ENCODE assay signal across 8 cellular contexts in genomic region chr19:44746946-44747738, GRCh38. TPM values are rescaled to one million over a fixed set of nuclear protein-coding genes. Genes with fewer than 3 reads are reported as not detected.
DNase-seq lines count a peak whose midpoint lies in the region; ATAC-seq and TF ChIP-seq lines count a peak whose summit lies in the region.

No MANE protein-coding gene starts in this region.

- DNase-seq in DMS79 (lab: John Stamatoyannopoulos, UW), result peak; percentile 6
- DNase-seq in GOT3 (lab: John Stamatoyannopoulos, UW), result peak; percentile 83
- DNase-seq in NCI-H2171 treated with DMSO at 0.1 percent for 48 hours (lab: John Stamatoyannopoulos, UW), result peak; percentile 49
- DNase-seq in activated CD4-positive, alpha-beta T cell treated with anti-CD3 and anti-CD28 coated beads, Interleukin-2, amount 50 U/mL, for 4 hours, result peak; percentile 92 to 94
- DNase-seq in right lobe of liver, result peak; percentile 96 to 99 (median 98)
- peak; percentile 95 to 96 for DNase-seq in stimulated activated CD4-positive, alpha-beta T cell treated with anti-CD3 and anti-CD28 coated beads, Interleukin-4, amount 100 ng/mL, for 4 hours

- H3K4me3 Mint-ChIP-seq in dendritic cell treated with granulocyte-macrophage colony-stimulating factor and Interleukin-4, amounts not matched to agents 40 ng/mL and 50 ng/mL, for 4 days, result peak overlapping the region; percentile 79

- H3K36me3 Mint-ChIP-seq in dendritic cell treated with granulocyte-macrophage colony-stimulating factor and Interleukin-4, amounts not matched to agents 40 ng/mL and 50 ng/mL, for 4 days (ENCODE audit: low read depth), result peaks cover 42% of the 10 kb centered on the region

- H3K27me3 ChIP-seq in right lobe of liver, result no peaks in the 10 kb centered on the region

- peak; percentile 65 for TF ChIP-seq POLR2A in right lobe of liver (IDR thresholded peaks at IDR 0.05)

- TF ChIP-seq CTCF in right lobe of liver (IDR thresholded peaks at IDR 0.05), result no peak

- peak; percentile 81 to 93 (median 84) for ATAC-seq in right lobe of liver
- ATAC-seq in GM18873 (IDR thresholded peaks at IDR 0.05; ENCODE audit: low FRiP score, unreplicated experiment), result no peak

- peaks cover 0 to 9% (median 3%) of the 10 kb centered on the region in 4 donors for H3K36me3 ChIP-seq in right lobe of liver

- peaks cover 69% of the 10 kb centered on the region for H3K4me1 Mint-ChIP-seq in dendritic cell treated with granulocyte-macrophage colony-stimulating factor and Interleukin-4, amounts not matched to agents 40 ng/mL and 50 ng/mL, for 4 days (ENCODE audit: low read depth)

- H3K27ac Mint-ChIP-seq in dendritic cell treated with granulocyte-macrophage colony-stimulating factor and Interleukin-4, amounts not matched to agents 40 ng/mL and 50 ng/mL, for 4 days, result peak overlapping the region; percentile 93

- no peaks in the 10 kb centered on the region for H3K27me3 Mint-ChIP-seq in dendritic cell treated with granulocyte-macrophage colony-stimulating factor and Interleukin-4, amounts not matched to agents 40 ng/mL and 50 ng/mL, for 4 days

- no peaks in the 10 kb centered on the region for H3K9me3 Mint-ChIP-seq in dendritic cell treated with granulocyte-macrophage colony-stimulating factor and Interleukin-4, amounts not matched to agents 40 ng/mL and 50 ng/mL, for 4 days

- H3K27ac ChIP-seq in right lobe of liver, result peak overlapping the region; percentile 68 to 98 (median 97)

- intact Hi-C loops in dendritic cell treated with granulocyte-macrophage colony-stimulating factor and Interleukin-4, amounts not matched to agents 40 ng/mL and 50 ng/mL, for 4 days (cut with micrococcal nuclease), result no loop called here
- intact Hi-C loops in right lobe of liver (cut with DNase I), result no loop called here

- no peaks in the 10 kb centered on the region for H3K9me3 ChIP-seq in right lobe of liver

- WGBS in right lobe of liver (ENCODE audit: insufficient coverage, low coverage, low lambda C conversion rate, missing lambda C conversion rate), result 4% methylated on average over 18 of the region's 34 CpGs

- peaks cover 2 to 74% (median 30%) of the 10 kb centered on the region in 4 donors for H3K4me1 ChIP-seq in right lobe of liver

- H3K4me3 ChIP-seq in right lobe of liver, result peak overlapping the region; percentile 72 to 87 (median 84)

RNA-seq across cellular contexts. Expression of gene BCL3, which starts 1.4 kb away (rescaled TPM):
- total RNA-seq in right lobe of liver, result 10 to 100 TPM; 24.1 to 95.6 (median 31.3) TPM

RNA-seq across cellular contexts. Expression of gene CBLC, which starts 30.5 kb away (rescaled TPM):
- 10 to 100 TPM in 5 of 6 experiments, 1 to 10 TPM in 1; 9.8 to 19.4 (median 15.6) TPM for total RNA-seq in right lobe of liver

RNA-seq across cellular contexts. Expression of gene CEACAM16, which starts 48.2 kb away (rescaled TPM):
- total RNA-seq in right lobe of liver, result not detected

Comparison
In these comparisons a context has a peak if more than half of its experiments do, and no peak if none do; other contexts are left out.
1. DNase-seq: peak in every context shown above with its lines; median percentile 98 in right lobe of liver; 96 in stimulated activated CD4-positive, alpha-beta T cell treated with anti-CD3 and anti-CD28 coated beads, Interleukin-4, amount 100 ng/mL, for 4 hours; 93 in activated CD4-positive, alpha-beta T cell treated with anti-CD3 and anti-CD28 coated beads, Interleukin-2, amount 50 U/mL, for 4 hours; 83 in GOT3; 49 in NCI-H2171 treated with DMSO at 0.1 percent for 48 hours; 6 in DMS79.